In genomic region chr16:23383881-23384280, GRCh38 we compare ENCODE assay signal across 1 cellular context.
TF ChIP-seq lines count a peak whose summit lies in the region.

No MANE protein-coding gene starts in this region.

TF ChIP-seq in H1, 55 proteins besides CTCF, POLR2A, EP300 and RAD21 (continued from another document):
- TF ChIP-seq ATF2 (IDR thresholded peaks at IDR 0.05; ENCODE audit: low read length), result no peak
- no peak for TF ChIP-seq NANOG (IDR thresholded peaks at IDR 0.05; ENCODE audit: insufficient read depth, low read depth, low read length, poor library complexity, severe bottlenecking)
- no peak for TF ChIP-seq SP1 (IDR thresholded peaks at IDR 0.05; ENCODE audit: low read depth, low read length)
- TF ChIP-seq KDM4A (IDR thresholded peaks at IDR 0.05; ENCODE audit: low read depth, low read length, severe bottlenecking), result no peak
- TF ChIP-seq TAF7 (optimal IDR thresholded peaks at IDR 0.05; ENCODE audit: borderline replicate concordance, low read depth, low read length), result no peak
- no peak for TF ChIP-seq BCL11A (IDR thresholded peaks at IDR 0.05; ENCODE audit: low read depth in 2 of 2, low read length in 2 of 2)
- no peak for TF ChIP-seq BACH1 (IDR thresholded peaks at IDR 0.05; ENCODE audit: low read length)
- TF ChIP-seq GTF2F1 (IDR thresholded peaks at IDR 0.05; ENCODE audit: borderline replicate concordance, low read depth, low read length), result no peak
- no peak for TF ChIP-seq YY1 (IDR thresholded peaks at IDR 0.05; ENCODE audit: low read depth, low read length)
- no peak for TF ChIP-seq SIX5 (IDR thresholded peaks at IDR 0.05; ENCODE audit: low read depth, low read length)
- TF ChIP-seq HDAC2 (IDR thresholded peaks at IDR 0.05; ENCODE audit: borderline replicate concordance in 1 of 2, low read depth in 2 of 2, low read length in 2 of 2), result no peak
- TF ChIP-seq SP4 (IDR thresholded peaks at IDR 0.05; ENCODE audit: low read length), result no peak
- TF ChIP-seq SAP30 (IDR thresholded peaks at IDR 0.05; ENCODE audit: insufficient read depth, insufficient replicate concordance, low read length), result no peak
- TF ChIP-seq SRF (IDR thresholded peaks at IDR 0.05; ENCODE audit: low read depth, low read length), result no peak
- TF ChIP-seq NRF1 (IDR thresholded peaks at IDR 0.05; ENCODE audit: low read depth, low read length), result no peak
- TF ChIP-seq SIRT6 (IDR thresholded peaks at IDR 0.05; ENCODE audit: low read length), result no peak
